Comparison of ENCODE assay signal across 8 cellular contexts in the genomic region with DNA sequence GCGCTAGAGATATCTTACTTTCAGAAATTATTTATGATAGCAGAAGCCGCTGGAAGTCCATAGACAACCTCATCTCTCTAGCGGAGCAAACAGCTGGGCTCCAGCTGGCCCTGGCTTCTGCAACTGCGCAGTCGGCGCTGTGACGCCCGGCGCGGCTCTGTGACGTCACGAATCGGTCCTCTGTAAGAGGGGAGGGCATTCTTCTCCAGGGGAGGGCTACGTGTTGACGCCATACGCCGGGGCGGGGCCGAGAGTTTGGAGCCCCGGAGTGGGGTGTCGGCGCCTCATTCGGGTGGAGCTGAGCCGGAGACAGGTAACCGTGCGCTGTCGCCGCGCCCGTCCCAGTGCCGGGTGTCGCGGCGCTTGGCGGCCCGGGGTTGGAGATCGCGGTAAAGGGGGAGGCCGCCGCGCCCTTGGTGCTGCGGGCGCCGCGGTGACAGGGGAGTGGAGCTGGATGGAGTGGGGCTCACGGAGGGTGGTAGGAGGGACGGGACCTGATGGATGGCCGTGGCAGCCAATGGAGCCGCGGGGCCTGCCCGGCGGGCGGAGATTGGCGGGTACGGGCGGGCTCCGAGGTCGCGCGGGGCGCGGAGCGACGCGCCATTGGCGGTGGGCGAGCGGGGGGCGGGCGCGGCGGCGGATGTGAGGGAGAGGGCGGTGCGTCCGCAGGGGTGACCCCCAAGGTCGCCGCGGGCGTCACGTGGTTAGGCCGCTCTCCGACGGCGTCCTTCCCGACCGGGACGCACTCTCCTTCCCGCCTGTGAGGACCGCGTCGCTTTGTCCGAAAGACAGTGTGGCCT. TPM values are rescaled to one million over a fixed set of nuclear protein-coding genes. Genes with fewer than 3 reads are reported as not detected.
DNase-seq lines count a peak whose midpoint lies in the region; ATAC-seq and TF ChIP-seq lines count a peak whose summit lies in the region.

Gene OGDH (plus strand): TSS at position 287 of the 800 bp plus-strand sequence. CDS start 17,717 bp downstream, outside the sequence.

- peaks cover 7% of the 10 kb centered on the region for H3K4me1 ChIP-seq in RWPE2 (ENCODE audit: insufficient read depth, poor library complexity, severe bottlenecking)

- H3K27ac Mint-ChIP-seq in activated T-helper 2 cell treated with anti-CD3 and anti-CD28 coated beads, Interferon-gamma antibody, Interleukin-2, Interleukin-4, amounts not matched to agents 10 μg/mL and 5 μg/mL and 100 μg/mL, durations not matched to agents 14 hours and 24 hours and 36 hours: peak within 1 kb of the TSS; percentile 100
- H3K27ac Mint-ChIP-seq in natural killer cell: peak within 1 kb of the TSS; percentile 99 to 100

- intact Hi-C loops in activated T-helper 2 cell treated with anti-CD3 and anti-CD28 coated beads, Interferon-gamma antibody, Interleukin-2, Interleukin-4, amounts not matched to agents 10 μg/mL and 5 μg/mL and 100 μg/mL, durations not matched to agents 14 hours and 24 hours and 36 hours (cut with micrococcal nuclease): loop anchor here (1.0 to 2.0 kb wide), 6 partner anchors 11 to 242 kb away; partner anchors contain the start of genes H2AZ2, TMED4 and ZMIZ2
- intact Hi-C loops in natural killer cell (cut with micrococcal nuclease): loop anchor here (1.0 to 10.0 kb wide), 6 partner anchors 24 to 508 kb away; partner anchors contain the start of genes H2AZ2, PURB, TBRG4 and TMED4

- DNase-seq in EH (ENCODE audit: low read depth) (peak; percentile 98), H4 (ENCODE audit: low spot score) (peak; percentile 100), LoVo (ENCODE audit: low spot score) (peak; percentile 100), RWPE2 (ENCODE audit: low spot score) (peak; percentile 98), fibroblast of mammary gland (ENCODE audit: low read depth) (peak; percentile 98), natural killer cell (peak; percentile 99)
- peak; percentile 98 for DNase-seq in activated T-helper 2 cell treated with anti-CD3 and anti-CD28 coated beads, Interferon-gamma antibody, Interleukin-2, Interleukin-4, amounts not matched to agents 10 μg/mL and 5 μg/mL and 100 μg/mL, durations not matched to agents 14 hours and 24 hours and 36 hours (ENCODE audit: low spot score)
- DNase-seq in stimulated activated naive CD4-positive, alpha-beta T cell treated with Interleukin-2 at 50 U/mL for 16 hours (lab: John Stamatoyannopoulos, UW): peak; percentile 98

- H3K4me1 Mint-ChIP-seq in activated T-helper 2 cell treated with anti-CD3 and anti-CD28 coated beads, Interferon-gamma antibody, Interleukin-2, Interleukin-4, amounts not matched to agents 10 μg/mL and 5 μg/mL and 100 μg/mL, durations not matched to agents 14 hours and 24 hours and 36 hours (ENCODE audit: low read depth): peaks cover 23% of the 10 kb centered on the region
- peaks cover 27 to 35% of the 10 kb centered on the region in 2 donors for H3K4me1 Mint-ChIP-seq in natural killer cell

- H3K9me3 Mint-ChIP-seq in activated T-helper 2 cell treated with anti-CD3 and anti-CD28 coated beads, Interferon-gamma antibody, Interleukin-2, Interleukin-4, amounts not matched to agents 10 μg/mL and 5 μg/mL and 100 μg/mL, durations not matched to agents 14 hours and 24 hours and 36 hours: no peaks in the 10 kb centered on the region
- no peaks in the 10 kb centered on the region for H3K9me3 Mint-ChIP-seq in natural killer cell

- peak within 1 kb of the TSS; percentile 99 for H3K4me3 Mint-ChIP-seq in activated T-helper 2 cell treated with anti-CD3 and anti-CD28 coated beads, Interferon-gamma antibody, Interleukin-2, Interleukin-4, amounts not matched to agents 10 μg/mL and 5 μg/mL and 100 μg/mL, durations not matched to agents 14 hours and 24 hours and 36 hours (ENCODE audit: low read depth)
- H3K4me3 Mint-ChIP-seq in natural killer cell: peak within 1 kb of the TSS; percentile 99

- TF ChIP-seq CTCF in RWPE2 (IDR thresholded peaks at IDR 0.05; ENCODE audit: poor library complexity, severe bottlenecking) (no peak), fibroblast of mammary gland (conservative IDR thresholded peaks at IDR 0.05; ENCODE audit: control insufficient read depth, insufficient read depth, low read depth, low read length) (no peak), natural killer cell (IDR thresholded peaks at IDR 0.05) (no peak)

- H3K4me3 ChIP-seq in RWPE2 (ENCODE audit: severe bottlenecking): peak within 1 kb of the TSS; percentile 87
- H3K4me3 ChIP-seq in fibroblast of mammary gland (ENCODE audit: control insufficient read depth, low read depth, low read length): peak within 1 kb of the TSS; percentile 91

- no peaks in the 10 kb centered on the region for H3K9me3 ChIP-seq in RWPE2 (ENCODE audit: severe bottlenecking)

- peaks cover 5% of the 10 kb centered on the region for H3K27me3 Mint-ChIP-seq in activated T-helper 2 cell treated with anti-CD3 and anti-CD28 coated beads, Interferon-gamma antibody, Interleukin-2, Interleukin-4, amounts not matched to agents 10 μg/mL and 5 μg/mL and 100 μg/mL, durations not matched to agents 14 hours and 24 hours and 36 hours (ENCODE audit: low read depth)
- H3K27me3 Mint-ChIP-seq in natural killer cell (ENCODE audit: low read depth in 2 of 2): no peaks in the 10 kb centered on the region

- peak within 1 kb of the TSS; percentile 63 for H3K27ac ChIP-seq in RWPE2 (ENCODE audit: poor library complexity, severe bottlenecking)

- H3K27me3 ChIP-seq in RWPE2 (ENCODE audit: insufficient read depth, poor library complexity, severe bottlenecking): no peaks in the 10 kb centered on the region

- H3K36me3 Mint-ChIP-seq in activated T-helper 2 cell treated with anti-CD3 and anti-CD28 coated beads, Interferon-gamma antibody, Interleukin-2, Interleukin-4, amounts not matched to agents 10 μg/mL and 5 μg/mL and 100 μg/mL, durations not matched to agents 14 hours and 24 hours and 36 hours (ENCODE audit: low read depth): peaks cover 10% of the 10 kb centered on the region
- H3K36me3 Mint-ChIP-seq in natural killer cell: no peaks in the 10 kb centered on the region

- peaks cover 12% of the 10 kb centered on the region for H3K36me3 ChIP-seq in RWPE2 (ENCODE audit: low read depth)

- ATAC-seq in RWPE2 (ENCODE audit: low read depth) (peak; percentile 98), natural killer cell (peak; percentile 90 to 98 (median 92))

RNA-seq across cellular contexts. Expression of gene OGDH, which starts in this region (rescaled TPM):
- 67.1 and 93.7 TPM in 2 replicates for total RNA-seq in H4 (2014; rRNA removed; shearing (Covaris generic))
- total RNA-seq in activated T-helper 2 cell treated with anti-CD3 and anti-CD28 coated beads, Interferon-gamma antibody, Interleukin-2, Interleukin-4, amounts not matched to agents 10 μg/mL and 5 μg/mL and 100 μg/mL, durations not matched to agents 14 hours and 24 hours and 36 hours: 105 and 109 TPM in 2 replicates
- 10 to 100 TPM; 69.2 to 86.7 (median 81.4) TPM for total RNA-seq in natural killer cell

Comparison
In these comparisons a context has a peak if more than half of its experiments do, and no peak if none do; other contexts are left out.
1. Peak in every context shown above with its lines: DNase-seq, ATAC-seq, H3K4me3 ChIP-seq and H3K27ac ChIP-seq.